In genomic region chr13:40318366-40318765, GRCh38 we compare ENCODE assay signal across 10 cellular contexts.
DNase-seq lines count a peak whose midpoint lies in the region; ATAC-seq and TF ChIP-seq lines count a peak whose summit lies in the region.
"Had no signal": no experiment of that assay in that cellular context is flagged by ENCODE, and none has a peak within 500 bp of the region (broad histone marks: within the 10 kb centered on the region; RNA-seq: fewer than 3 reads in every experiment).

No MANE protein-coding gene starts in this region.

- no peaks in the 10 kb centered on the region for H3K9me3 ChIP-seq in HEK293 (ENCODE audit: control insufficient read depth, insufficient read depth, low read depth, low read length)
- no peaks in the 10 kb centered on the region for H3K9me3 ChIP-seq in PC-3 (ENCODE audit: low read length)
- H3K9me3 ChIP-seq in colonic mucosa: no peaks in the 10 kb centered on the region
- H3K9me3 ChIP-seq: neutrophil had no signal

- H3K4me3 ChIP-seq in HEK293 (ENCODE audit: low read depth, low read length) (no peak overlapping the region), PC-3 (ENCODE audit: low read length) (no peak overlapping the region), colonic mucosa (no peak overlapping the region)
- H3K4me3 ChIP-seq: uterus had no signal

- H3K27ac Mint-ChIP-seq in activated CD4-positive, alpha-beta memory T cell treated with anti-CD3 and anti-CD28 coated beads for 36 hours: no peak overlapping the region

- no peaks in the 10 kb centered on the region for H3K4me1 ChIP-seq in HEK293 (ENCODE audit: control insufficient read depth, insufficient read depth, low read length)
- H3K4me1 ChIP-seq in PC-3 (ENCODE audit: insufficient read depth, low read length): 0 out of 2 replicates have a peak, but pooled peaks cover 5% of the 10 kb centered on the region
- no peaks in the 10 kb centered on the region for H3K4me1 ChIP-seq in colonic mucosa
- H3K4me1 ChIP-seq: uterus had no signal

- no peak overlapping the region for H2AFZ ChIP-seq in PC-3 (ENCODE audit: low read length)

- POLR2A ChIA-PET in HEK293 (lab: Yijun Ruan, JAX): no interaction called here
- POLR2A ChIA-PET in PC-3 (lab: Charles Lee; ENCODE audit: unreplicated experiment): no interaction called here
- POLR2A ChIA-PET in activated CD4-positive, alpha-beta memory T cell treated with anti-CD3 and anti-CD28 coated beads for 36 hours (lab: Charles Lee): no interaction called here

- no peak overlapping the region for H3K9ac ChIP-seq in PC-3 (ENCODE audit: low read length)
- H3K9ac ChIP-seq in colonic mucosa (ENCODE audit: low read depth in 2 of 2, low read length in 2 of 2): no peak overlapping the region

- H3K9me3 Mint-ChIP-seq in activated CD4-positive, alpha-beta memory T cell treated with anti-CD3 and anti-CD28 coated beads for 36 hours: peaks cover 3% of the 10 kb centered on the region

- CTCF ChIA-PET in HEK293 (lab: Yijun Ruan, JAX) (no interaction called here), PC-3 (lab: Charles Lee) (no interaction called here)
- CTCF ChIA-PET in activated CD4-positive, alpha-beta memory T cell treated with anti-CD3 and anti-CD28 coated beads for 36 hours (lab: Charles Lee): no interaction called here

- no peaks in the 10 kb centered on the region for H3K9me2 ChIP-seq in PC-3 (replicated peaks; ENCODE audit: low read length)

- TF ChIP-seq CTCF in HEK293 (tag by site-specific recombination; IDR thresholded peaks at IDR 0.05) (no peak), PC-3 (conservative IDR thresholded peaks at IDR 0.05; ENCODE audit: low read depth, low read length) (no peak), colonic mucosa (IDR thresholded peaks at IDR 0.05) (no peak)

- no peak overlapping the region for H3K4me3 Mint-ChIP-seq in activated CD4-positive, alpha-beta memory T cell treated with anti-CD3 and anti-CD28 coated beads for 36 hours

- no peak for ATAC-seq in PC-3

- no peaks in the 10 kb centered on the region for H3K79me2 ChIP-seq in PC-3 (ENCODE audit: low read length)

- intact Hi-C loops in PC-3 (cut with micrococcal nuclease): no loop called here
- intact Hi-C loops in activated CD4-positive, alpha-beta memory T cell treated with anti-CD3 and anti-CD28 coated beads for 36 hours (cut with micrococcal nuclease): loop anchor here (5.0 to 10.0 kb wide), 7 partner anchors 94 to 456 kb away; partner anchors contain the start of gene MRPS31
- intact Hi-C loops in colonic mucosa (cut with DNase I): no loop called here

- H3K36me3 ChIP-seq in HEK293 (ENCODE audit: control insufficient read depth in 2 of 2, insufficient read depth in 1 of 2, low read length in 2 of 2) (no peaks in the 10 kb centered on the region), PC-3 (ENCODE audit: low read depth, low read length) (no peaks in the 10 kb centered on the region), colonic mucosa (no peaks in the 10 kb centered on the region)
- H3K36me3 ChIP-seq: neutrophil, uterus had no signal

- peaks cover 2% of the 10 kb centered on the region for H3K36me3 Mint-ChIP-seq in activated CD4-positive, alpha-beta memory T cell treated with anti-CD3 and anti-CD28 coated beads for 36 hours

- H3F3A ChIP-seq in PC-3 (ENCODE audit: low read length, unreplicated experiment): no peaks in the 10 kb centered on the region

- H3K4me1 Mint-ChIP-seq in activated CD4-positive, alpha-beta memory T cell treated with anti-CD3 and anti-CD28 coated beads for 36 hours (ENCODE audit: low read depth): peaks cover 60% of the 10 kb centered on the region

- no peak overlapping the region for H3K4me2 ChIP-seq in PC-3 (ENCODE audit: low read length)

- no peaks in the 10 kb centered on the region for H4K20me1 ChIP-seq in PC-3 (ENCODE audit: low read length)

- no peaks in the 10 kb centered on the region for H3K27me3 ChIP-seq in PC-3 (ENCODE audit: low read length)
- H3K27me3 ChIP-seq in colonic mucosa: no peaks in the 10 kb centered on the region
- H3K27me3 ChIP-seq: neutrophil, uterus had no signal

- DNase-seq in COLO668 (lab: John Stamatoyannopoulos, UW; ENCODE audit: unreplicated experiment) (peak; percentile 96), amygdala (lab: John Stamatoyannopoulos, UW) (peak in 29 of 56 donors; percentile 1 to 85 (median 16)), medulla oblongata (ENCODE audit: extremely low spot score) (peak; percentile 43), PC-3 (no peak), colonic mucosa (no peak)
- DNase-seq in activated CD4-positive, alpha-beta memory T cell treated with anti-CD3 and anti-CD28 coated beads for 36 hours: no peak
- DNase-seq in activated T-cell treated with anti-CD3 and anti-CD28 coated beads, Interleukin-2, amount 50 U/mL, for 48 hours: no peak

- no peak overlapping the region for H3K27ac ChIP-seq in HEK293 (ENCODE audit: extremely low read depth, low read depth, low read length)
- H3K27ac ChIP-seq in PC-3 (ENCODE audit: low read length): no peak overlapping the region
- H3K27ac ChIP-seq in colonic mucosa: no peak overlapping the region
- H3K27ac ChIP-seq: neutrophil, uterus had no signal

- no TSS peak for BruUV-seq in PC-3 (replicated peaks; lab: Mats Ljungman, UMichigan)

- no peaks in the 10 kb centered on the region for H3K27me3 Mint-ChIP-seq in activated CD4-positive, alpha-beta memory T cell treated with anti-CD3 and anti-CD28 coated beads for 36 hours

TF ChIP-seq in HEK293, 187 proteins besides CTCF, POLR2A, EP300 and RAD21 (continues in another document):
- TF ChIP-seq ZNF488 (tag by site-specific recombination; IDR thresholded peaks at IDR 0.05) (no peak), ZNF768 (tag by site-specific recombination; IDR thresholded peaks at IDR 0.05) (no peak), ZNF670 (tag by site-specific recombination; IDR thresholded peaks at IDR 0.05; ENCODE audit: low read depth) (no peak), ZNF777 (tag by site-specific recombination; IDR thresholded peaks at IDR 0.05; ENCODE audit: borderline replicate concordance) (no peak), ZNF302 (tag by site-specific recombination; IDR thresholded peaks at IDR 0.05; ENCODE audit: low read depth) (no peak), ZNF138 (tag by site-specific recombination; IDR thresholded peaks at IDR 0.05; ENCODE audit: borderline replicate concordance) (no peak), KLF16 (tag by site-specific recombination; IDR thresholded peaks at IDR 0.05) (no peak), ZNF544 (tag by site-specific recombination; IDR thresholded peaks at IDR 0.05) (peak; percentile 93), HOXC10 (CRISPR knock-in tag; IDR thresholded peaks at IDR 0.05) (no peak), MYNN (tag by site-specific recombination; IDR thresholded peaks at IDR 0.05; ENCODE audit: borderline replicate concordance) (no peak), ZNF692 (tag by site-specific recombination; IDR thresholded peaks at IDR 0.05) (no peak), ZNF18 (tag by site-specific recombination; IDR thresholded peaks at IDR 0.05) (no peak), ZNF677 (tag by site-specific recombination; IDR thresholded peaks at IDR 0.05) (peak; percentile 63; the same call in 1 of the 2 replicates), ZNF561 (tag by site-specific recombination; IDR thresholded peaks at IDR 0.05; ENCODE audit: borderline replicate concordance) (peak; percentile 64; the same call in 1 of the 2 replicates), ZNF660 (tag by site-specific recombination; IDR thresholded peaks at IDR 0.05) (peak; percentile 62), ZNF571 (tag by site-specific recombination; IDR thresholded peaks at IDR 0.05) (0 out of 2 replicates have a peak, but pooled peaks have one; percentile 38), ZNF830 (tag by site-specific recombination; IDR thresholded peaks at IDR 0.05; ENCODE audit: low read depth) (0 out of 2 replicates have a peak, but pooled peaks have one; percentile 14), KLF10 (tag by site-specific recombination; IDR thresholded peaks at IDR 0.05) (0 out of 2 replicates have a peak, but pooled peaks have one; percentile 30), ZNF394 (tag by site-specific recombination; IDR thresholded peaks at IDR 0.05; ENCODE audit: borderline replicate concordance) (no peak), ZNF184 (tag by site-specific recombination; IDR thresholded peaks at IDR 0.05) (peak; percentile 79; the same call in 1 of the 2 replicates), GLI4 (tag by site-specific recombination; IDR thresholded peaks at IDR 0.05) (no peak), YY1 (tag by site-specific recombination; IDR thresholded peaks at IDR 0.05) (no peak)

Comparison
In these comparisons a context has a peak if more than half of its experiments do, and no peak if none do; other contexts are left out.
1. DNase-seq: peak in COLO668 (single experiment), amygdala (29 of 56) and medulla oblongata (single experiment); none in PC-3 (single experiment), activated CD4-positive, alpha-beta memory T cell treated with anti-CD3 and anti-CD28 coated beads for 36 hours (single experiment), activated T-cell treated with anti-CD3 and anti-CD28 coated beads, Interleukin-2, amount 50 U/mL, for 48 hours (0 of 2) and colonic mucosa (single experiment).